In genomic region chrX:2147928-2148327, GRCh38 we compare ENCODE assay signal across 26 cellular contexts.
"Had no signal": no experiment of that assay in that cellular context is flagged by ENCODE, and none has a peak within 500 bp of the region (broad histone marks: within the 10 kb centered on the region; RNA-seq: fewer than 3 reads in every experiment).

No MANE protein-coding gene starts in this region.

- H3K36me3 ChIP-seq: ascending aorta, WERI-Rb-1 had no signal

- H3K9me3 ChIP-seq: body of pancreas had no signal

- DNase-seq: activated CD4-positive, alpha-beta T cell treated with anti-CD3 and anti-CD28 coated beads for 36 hours; activated CD4-positive, alpha-beta T cell treated with anti-CD3 and anti-CD28 coated beads, Interleukin-2, amount 50 U/mL, for 4 hours; activated CD8-positive, alpha-beta memory T cell treated with anti-CD3 and anti-CD28 coated beads, Interleukin-2, amount 50 U/mL, for 48 hours; activated CD8-positive, alpha-beta T cell treated with anti-CD3 and anti-CD28 coated beads, Interleukin-2, amount 10 ng/mL, durations not matched to agents 7 days and 5 days; activated effector memory CD4-positive, alpha-beta T cell treated with Interleukin-2 at 50 U/mL for 16 hours; activated naive CD4-positive, alpha-beta T cell; activated T-cell treated with anti-CD3 and anti-CD28 coated beads, Interleukin-2, amount 50 U/mL, for 1 hour; amniotic stem cell; body of pancreas; central memory CD4-positive, alpha-beta T cell; Kasumi-1; NCI-H1092; NCI-H1417; NCI-H1930; NCI-H2171; NCI-H2227 treated with DMSO at 0.1 percent for 48 hours; NCI-H446 treated with DMSO at 0.1 percent for 48 hours; NCI-H526; NCI-H774; RPMI8226; T-helper 17 cell; T-helper 9 cell; WERI-Rb-1 had no signal

- H3K4me1 ChIP-seq: ascending aorta, body of pancreas had no signal

- ATAC-seq: activated CD4-positive, alpha-beta T cell treated with anti-CD3 and anti-CD28 coated beads for 36 hours; activated CD8-positive, alpha-beta T cell treated with anti-CD3 and anti-CD28 coated beads, Interleukin-2, amount 10 ng/mL, durations not matched to agents 7 days and 5 days; body of pancreas; K562; Right ventricle myocardium inferior; T-helper 17 cell had no signal

- H3K27me3 ChIP-seq: ascending aorta, body of pancreas had no signal

- H3K27ac ChIP-seq: ascending aorta, body of pancreas, WERI-Rb-1 had no signal

- H3K4me3 ChIP-seq: ascending aorta, body of pancreas, K562 had no signal
